ENCODE assay signal across 11 cellular contexts in genomic region chr13:76512676-76513277, GRCh38.
DNase-seq lines count a peak whose midpoint lies in the region; TF ChIP-seq lines count a peak whose summit lies in the region.
"Had no signal": no experiment of that assay in that cellular context is flagged by ENCODE, and none has a peak within 500 bp of the region (broad histone marks: within the 10 kb centered on the region; RNA-seq: fewer than 3 reads in every experiment).

No MANE protein-coding gene starts in this region.

- H3K36me3 ChIP-seq in esophagus squamous epithelium = no peaks in the 10 kb centered on the region
- H3K36me3 ChIP-seq: HAP-1 had no signal

- H3K4me3 ChIP-seq in skeletal muscle cell (ENCODE audit: low read depth, low read length) = no peak overlapping the region
- H3K4me3 ChIP-seq in esophagus squamous epithelium = no peak overlapping the region
- H3K4me3 ChIP-seq: HAP-1, K562 had no signal

- 30 to 31% methylated on average over 1 of the region's 1 CpG for WGBS in esophagus squamous epithelium, 2 donors

- DNase-seq in NCI-H2107 treated with DMSO at 0.1 percent for 48 hours (lab: John Stamatoyannopoulos, UW; ENCODE audit: unreplicated experiment) = peak; percentile 10
- no peak for DNase-seq in NCI-H2107 (lab: John Stamatoyannopoulos, UW)
- peak; percentile 49 to 94 for DNase-seq in NCI-H524 (lab: John Stamatoyannopoulos, UW)
- DNase-seq in dermis blood vessel endothelial cell = peak; percentile 98
- DNase-seq in skeletal muscle cell (ENCODE audit: low read depth) = peak; percentile 87
- no peak for DNase-seq in esophagus squamous epithelium (lab: John Stamatoyannopoulos, UW)
- no peak for DNase-seq in T-helper 2 cell
- no peak for DNase-seq in activated gamma-delta T cell (lab: John Stamatoyannopoulos, UW)
- DNase-seq: naive B cell had no signal

- no peaks in the 10 kb centered on the region for H3K9me3 ChIP-seq in esophagus squamous epithelium
- H3K9me3 ChIP-seq: HAP-1 had no signal

- no peaks in the 10 kb centered on the region for H3K27me3 ChIP-seq in esophagus squamous epithelium

- no peak for TF ChIP-seq POLR2A in esophagus squamous epithelium (IDR thresholded peaks at IDR 0.05)

- intact Hi-C loops in esophagus squamous epithelium (cut with DNase I) = no loop called here

- H3K27ac ChIP-seq in esophagus squamous epithelium = peak overlapping the region in 1 of 4 donors; percentile 47

- TF ChIP-seq CTCF in esophagus squamous epithelium (IDR thresholded peaks at IDR 0.05) = no peak

- H3K4me1 ChIP-seq in esophagus squamous epithelium = no peaks in the 10 kb centered on the region
- H3K4me1 ChIP-seq: HAP-1 had no signal

Comparison
In these comparisons a context has a peak if more than half of its experiments do, and no peak if none do; other contexts are left out.
1. DNase-seq: peak in NCI-H2107 treated with DMSO at 0.1 percent for 48 hours (single experiment), NCI-H524 (2 of 2), dermis blood vessel endothelial cell (single experiment) and skeletal muscle cell (single experiment); none in NCI-H2107 (single experiment), esophagus squamous epithelium (single experiment), T-helper 2 cell (0 of 5) and activated gamma-delta T cell (single experiment).